In genomic region chr1:156399355-156400125, GRCh38 we compare ENCODE assay signal across 25 cellular contexts. TPM values are rescaled to one million over a fixed set of nuclear protein-coding genes. Genes with fewer than 3 reads are reported as not detected.
DNase-seq lines count a peak whose midpoint lies in the region; ATAC-seq and TF ChIP-seq lines count a peak whose summit lies in the region.
"Had no signal": no experiment of that assay in that cellular context is flagged by ENCODE, and none has a peak within 500 bp of the region (broad histone marks: within the 10 kb centered on the region; RNA-seq: fewer than 3 reads in every experiment).

No MANE protein-coding gene starts in this region.

- H3K27me3 ChIP-seq in left lung: peaks cover 0 to 62% of the 10 kb centered on the region in 2 donors
- H3K27me3 ChIP-seq: BE2C, ovary had no signal

- intact Hi-C loops in dendritic cell treated with granulocyte-macrophage colony-stimulating factor and Interleukin-4, amounts not matched to agents 40 ng/mL and 50 ng/mL, for 4 days (cut with micrococcal nuclease): no loop called here
- intact Hi-C loops in left lung (cut with DNase I): no loop called here

- H3K36me3 ChIP-seq in left lung: no peaks in the 10 kb centered on the region
- H3K36me3 ChIP-seq: BE2C, breast epithelium, heart left ventricle, ovary, upper lobe of right lung had no signal

- H3K4me1 Mint-ChIP-seq in dendritic cell treated with granulocyte-macrophage colony-stimulating factor and Interleukin-4, amounts not matched to agents 40 ng/mL and 50 ng/mL, for 4 days (ENCODE audit: low read depth): peaks cover 23% of the 10 kb centered on the region
- H3K4me1 Mint-ChIP-seq in stimulated activated naive B cell treated with anti-CD40 and anti-IgM and Interleukin-4, amounts not matched to agents 10 μg/mL and 1 μg/mL and 100 μg/mL, for 72 hours: peaks cover 14 to 29% of the 10 kb centered on the region in 2 donors

- no peak overlapping the region for H3K27ac ChIP-seq in left lung
- H3K27ac ChIP-seq: breast epithelium, heart left ventricle, ovary, upper lobe of right lung had no signal

- H3K9me3 ChIP-seq in left lung: no peaks in the 10 kb centered on the region
- H3K9me3 ChIP-seq: BE2C, breast epithelium, heart left ventricle, ovary, upper lobe of right lung had no signal

- no peak overlapping the region for H3K4me3 ChIP-seq in left lung
- H3K4me3 ChIP-seq: breast epithelium, heart left ventricle, ovary, upper lobe of right lung had no signal

- no peak for ATAC-seq in stimulated activated naive B cell treated with anti-CD40 and anti-IgM and Interleukin-4, amounts not matched to agents 10 μg/mL and 1 μg/mL and 100 μg/mL, for 72 hours (replicated peaks)
- ATAC-seq in HG02840 (IDR thresholded peaks at IDR 0.05; ENCODE audit: low FRiP score, unreplicated experiment) (no peak), left lung (no peak)
- ATAC-seq: heart left ventricle; naive thymus-derived CD8-positive, alpha-beta T cell; upper lobe of right lung had no signal

- H3K36me3 Mint-ChIP-seq in dendritic cell treated with granulocyte-macrophage colony-stimulating factor and Interleukin-4, amounts not matched to agents 40 ng/mL and 50 ng/mL, for 4 days (ENCODE audit: low read depth): no peaks in the 10 kb centered on the region
- H3K36me3 Mint-ChIP-seq in stimulated activated naive B cell treated with anti-CD40 and anti-IgM and Interleukin-4, amounts not matched to agents 10 μg/mL and 1 μg/mL and 100 μg/mL, for 72 hours: peaks cover 7 to 10% of the 10 kb centered on the region in 2 donors
- H3K36me3 Mint-ChIP-seq: mesothelial cell of epicardium; naive thymus-derived CD8-positive, alpha-beta T cell had no signal

- H3K4me1 ChIP-seq in left lung: no peaks in the 10 kb centered on the region
- H3K4me1 ChIP-seq: BE2C, breast epithelium, heart left ventricle, upper lobe of right lung had no signal

- H3K27ac Mint-ChIP-seq in dendritic cell treated with granulocyte-macrophage colony-stimulating factor and Interleukin-4, amounts not matched to agents 40 ng/mL and 50 ng/mL, for 4 days: peak overlapping the region; percentile 3
- H3K27ac Mint-ChIP-seq in stimulated activated naive B cell treated with anti-CD40 and anti-IgM and Interleukin-4, amounts not matched to agents 10 μg/mL and 1 μg/mL and 100 μg/mL, for 72 hours: peak overlapping the region; percentile 72
- H3K27ac Mint-ChIP-seq: mesothelial cell of epicardium; T-helper 1 cell treated with Interleukin-12 subunit alpha and Interleukin-12 subunit beta and Interleukin-4 antibody, amounts not matched to agents 30 μg/mL and 1 μg/mL, for 36 hours had no signal

- DNase-seq in NCI-H146 (lab: John Stamatoyannopoulos, UW): peak; percentile 11
- no peak for DNase-seq in NCI-H146 treated with DMSO at 0.1 percent for 48 hours (lab: John Stamatoyannopoulos, UW; ENCODE audit: unreplicated experiment)
- DNase-seq in NCI-H82 (lab: John Stamatoyannopoulos, UW): peak; percentile 96
- no peak for DNase-seq in stimulated activated naive B cell treated with anti-CD40 and anti-IgM and Interleukin-4, amounts not matched to agents 10 μg/mL and 1 μg/mL and 100 μg/mL, for 72 hours
- no peak for DNase-seq in HK-2 (ENCODE audit: unreplicated experiment)
- no peak for DNase-seq in left lung
- DNase-seq: activated CD4-positive, alpha-beta T cell treated with anti-CD3 and anti-CD28 coated beads, Interleukin-2, amount 50 U/mL, for 1 hour; activated effector memory CD4-positive, alpha-beta T cell treated with Interleukin-2 at 50 U/mL for 16 hours; BE2C; COR-L47; cortex of kidney; heart left ventricle; naive thymus-derived CD8-positive, alpha-beta T cell; NCI-H1930; NCI-H345; ovary; RPMI8226; stimulated activated CD4-positive, alpha-beta T cell treated with anti-CD3 and anti-CD28 coated beads, Interleukin-4, amount 100 ng/mL, for 1 hour; upper lobe of right lung had no signal

- no peaks in the 10 kb centered on the region for H3K9me3 Mint-ChIP-seq in dendritic cell treated with granulocyte-macrophage colony-stimulating factor and Interleukin-4, amounts not matched to agents 40 ng/mL and 50 ng/mL, for 4 days
- peaks cover 4% of the 10 kb centered on the region in 2 donors for H3K9me3 Mint-ChIP-seq in stimulated activated naive B cell treated with anti-CD40 and anti-IgM and Interleukin-4, amounts not matched to agents 10 μg/mL and 1 μg/mL and 100 μg/mL, for 72 hours
- H3K9me3 Mint-ChIP-seq: mesothelial cell of epicardium; naive thymus-derived CD8-positive, alpha-beta T cell; T-helper 1 cell treated with Interleukin-12 subunit alpha and Interleukin-12 subunit beta and Interleukin-4 antibody, amounts not matched to agents 30 μg/mL and 1 μg/mL, for 36 hours had no signal

- no peak overlapping the region for H3K4me3 Mint-ChIP-seq in dendritic cell treated with granulocyte-macrophage colony-stimulating factor and Interleukin-4, amounts not matched to agents 40 ng/mL and 50 ng/mL, for 4 days
- H3K4me3 Mint-ChIP-seq in stimulated activated naive B cell treated with anti-CD40 and anti-IgM and Interleukin-4, amounts not matched to agents 10 μg/mL and 1 μg/mL and 100 μg/mL, for 72 hours: peak overlapping the region in 1 of 2 donors; percentile 3
- H3K4me3 Mint-ChIP-seq: mesothelial cell of epicardium; naive thymus-derived CD8-positive, alpha-beta T cell; T-helper 1 cell treated with Interleukin-12 subunit alpha and Interleukin-12 subunit beta and Interleukin-4 antibody, amounts not matched to agents 30 μg/mL and 1 μg/mL, for 36 hours had no signal

- no peak for TF ChIP-seq CTCF in left lung (IDR thresholded peaks at IDR 0.05)

- H3K27me3 Mint-ChIP-seq in dendritic cell treated with granulocyte-macrophage colony-stimulating factor and Interleukin-4, amounts not matched to agents 40 ng/mL and 50 ng/mL, for 4 days: peaks cover 61% of the 10 kb centered on the region
- H3K27me3 Mint-ChIP-seq in stimulated activated naive B cell treated with anti-CD40 and anti-IgM and Interleukin-4, amounts not matched to agents 10 μg/mL and 1 μg/mL and 100 μg/mL, for 72 hours: peaks cover 18 to 40% of the 10 kb centered on the region in 2 donors

RNA-seq across cellular contexts. Expression of gene RHBG, which starts 30.5 kb away (rescaled TPM):
- total RNA-seq in left lung: not detected
- total RNA-seq: breast epithelium; HT1080; naive thymus-derived CD8-positive, alpha-beta T cell; upper lobe of right lung had no signal

Comparison
In these comparisons a context has a peak if more than half of its experiments do, and no peak if none do; other contexts are left out.
1. DNase-seq: peak in NCI-H146 (single experiment) and NCI-H82 (single experiment); none in NCI-H146 treated with DMSO at 0.1 percent for 48 hours (single experiment), stimulated activated naive B cell treated with anti-CD40 and anti-IgM and Interleukin-4, amounts not matched to agents 10 μg/mL and 1 μg/mL and 100 μg/mL, for 72 hours (single experiment), HK-2 (single experiment) and left lung (0 of 2).